Comparison of ENCODE assay signal across 1 cellular context in the genomic region with DNA sequence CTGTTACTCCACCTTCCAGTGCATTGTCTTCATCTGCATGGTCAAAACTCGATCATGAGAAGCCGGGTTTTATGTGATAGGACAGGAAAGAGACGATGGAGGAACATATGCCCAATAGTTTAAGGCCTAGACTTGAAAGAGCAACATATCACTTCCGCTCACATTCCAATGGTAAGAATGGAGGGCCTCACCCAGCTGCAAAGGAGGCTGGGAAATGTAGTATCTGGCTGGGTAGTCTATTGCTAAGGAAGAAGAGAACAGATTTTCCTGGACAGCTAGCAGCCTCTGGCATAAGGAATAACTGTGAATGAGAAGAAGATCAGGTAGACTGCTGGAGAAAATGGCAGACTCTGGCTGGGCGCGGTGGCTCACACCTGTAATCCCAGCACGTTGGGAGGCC.
TF ChIP-seq lines count a peak whose summit lies in the region.

No MANE protein-coding gene starts in this region.

TF ChIP-seq in HepG2, 621 proteins besides CTCF, POLR2A, EP300 and RAD21:
- TF ChIP-seq THAP11 (CRISPR knock-in tag; IDR thresholded peaks at IDR 0.05), result peak; percentile 85
- TF ChIP-seq AHR (CRISPR knock-in tag; IDR thresholded peaks at IDR 0.05), result no peak
- peak; percentile 81 for TF ChIP-seq ZNF143 (CRISPR knock-in tag; IDR thresholded peaks at IDR 0.05)
- TF ChIP-seq ZNF816 (CRISPR knock-in tag; IDR thresholded peaks at IDR 0.05; ENCODE audit: borderline replicate concordance), result no peak
- TF ChIP-seq, protein P1, sequence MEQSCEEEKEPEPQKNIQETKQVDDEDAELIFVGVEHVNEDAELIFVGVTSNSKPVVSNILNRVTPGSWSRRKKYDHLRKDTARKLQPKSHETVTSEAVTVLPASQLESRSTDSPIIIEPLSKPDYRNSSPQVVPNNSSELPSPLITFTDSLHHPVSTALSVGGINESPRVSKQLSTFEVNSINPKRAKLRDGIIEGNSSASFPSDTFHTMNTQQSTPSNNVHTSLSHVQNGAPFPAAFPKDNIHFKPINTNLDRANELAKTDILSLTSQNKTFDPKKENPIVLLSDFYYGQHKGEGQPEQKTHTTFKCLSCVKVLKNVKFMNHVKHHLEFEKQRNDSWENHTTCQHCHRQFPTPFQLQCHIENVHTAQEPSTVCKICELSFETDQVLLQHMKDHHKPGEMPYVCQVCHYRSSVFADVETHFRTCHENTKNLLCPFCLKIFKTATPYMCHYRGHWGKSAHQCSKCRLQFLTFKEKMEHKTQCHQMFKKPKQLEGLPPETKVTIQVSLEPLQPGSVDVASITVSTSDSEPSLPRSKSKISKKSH (CRISPR knock-in tag; IDR thresholded peaks at IDR 0.05; ENCODE audit: borderline replicate concordance), result no peak
